12 cellular contexts compared by ENCODE assay signal in genomic region chr20:58228103-58228483, GRCh38. TPM values are rescaled to one million over a fixed set of nuclear protein-coding genes. Genes with fewer than 3 reads are reported as not detected.
DNase-seq lines count a peak whose midpoint lies in the region; ATAC-seq, FAIRE-seq and TF ChIP-seq lines count a peak whose summit lies in the region.
"Had no signal": no experiment of that assay in that cellular context is flagged by ENCODE, and none has a peak within 500 bp of the region (broad histone marks: within the 10 kb centered on the region; RNA-seq: fewer than 3 reads in every experiment).

No MANE protein-coding gene starts in this region.

- H3K56ac ChIP-seq in IMR-90 (ENCODE audit: extremely low read depth, insufficient read depth, low read length): no peak overlapping the region

- H3K9me3 Mint-ChIP-seq in CD8-positive, alpha-beta memory T cell: peaks cover 0 to 4% (median 0%) of the 10 kb centered on the region in 5 donors

- no peak overlapping the region for H3K18ac ChIP-seq in IMR-90 (ENCODE audit: low read depth, low read length)

- WGBS in IMR-90 (ENCODE audit: extremely low coverage in 2 of 2, insufficient read length in 1 of 2), 2 experiments: 28% methylated on average over 10 of the region's 29 CpGs; no CpG with 5 or more reads in 1 of the 2 experiments
- 7 to 15% (median 11%) methylated on average over 24 to 29 of the region's 29 CpGs for WGBS in psoas muscle, 3 donors
- WGBS in HepG2 (ENCODE audit: low lambda C conversion rate): 79% methylated on average over 23 of the region's 29 CpGs

- no peak overlapping the region for H3K27ac ChIP-seq in CD8-positive, alpha-beta memory T cell (ENCODE audit: low read depth, low read length)
- no peak overlapping the region for H3K27ac ChIP-seq in IMR-90 (ENCODE audit: insufficient read depth, low read length)
- no peak overlapping the region for H3K27ac ChIP-seq in psoas muscle
- H3K27ac ChIP-seq in HepG2 (ENCODE audit: extremely low read length, insufficient read depth, low read length): no peak overlapping the region
- H3K27ac ChIP-seq: heart right ventricle, parathyroid adenoma had no signal

- no peak overlapping the region for H2BK5ac ChIP-seq in IMR-90 (ENCODE audit: low read depth, low read length, poor library complexity, severe bottlenecking)

- in situ Hi-C loops in IMR-90 (cut with MboI; ENCODE audit: low sequenced_read_pairs) (loop anchor here (10.0 to 25.0 kb wide), 2 partner anchors 627 to 809 kb away; partner anchors contain the start of genes ATP5F1E, GNAS, GNAS-AS1 and PRELID3B), HepG2 (cut with HindIII; ENCODE audit: extremely low pct_ligation_motif_present, low pct_unique_long_range_greater_than_20kb) (no loop called here)

- H2AK5ac ChIP-seq in IMR-90 (ENCODE audit: low read depth, low read length): no peak overlapping the region

- dilution Hi-C loops in IMR-90 (cut with HindIII; ENCODE audit: low sequenced_read_pairs, unreplicated experiment): loop anchor here (25.0 kb wide), 1 partner anchor 434 kb away; the partner anchor contains the start of gene STX16

- H4K20me1 ChIP-seq in IMR-90 (ENCODE audit: insufficient read depth, low read length) (no peaks in the 10 kb centered on the region; the same call in 1 of the 2 replicates), HepG2 (ENCODE audit: insufficient read depth, low read length) (no peaks in the 10 kb centered on the region)

- no peaks in the 10 kb centered on the region for H3K79me2 ChIP-seq in HepG2 (ENCODE audit: insufficient read depth, low read length)
- H3K79me2 ChIP-seq: parathyroid adenoma had no signal

- BruUV-seq in IMR-90 (replicated peaks; lab: Mats Ljungman, UMichigan): no TSS peak
- BruUV-seq in HepG2 (replicated peaks; lab: Mats Ljungman, UMichigan): no TSS peak

- H3K27ac Mint-ChIP-seq in CD8-positive, alpha-beta memory T cell: peak overlapping the region in 6 of 8 donors; percentile 50 to 88 (median 73)

- TF ChIP-seq RAD21 in IMR-90 (IDR thresholded peaks at IDR 0.05; ENCODE audit: low read length): no peak
- TF ChIP-seq RAD21 in HepG2 (CRISPR knock-in tag; IDR thresholded peaks at IDR 0.05): no peak

- peak overlapping the region; percentile 53 for H2AFZ ChIP-seq in IMR-90 (replicated peaks; ENCODE audit: low read length, poor library complexity)
- no peak overlapping the region for H2AFZ ChIP-seq in HepG2 (ENCODE audit: low read length)
- H2AFZ ChIP-seq: parathyroid adenoma had no signal

- CTCF ChIA-PET in CD8-positive, alpha-beta memory T cell (lab: Charles Lee): no interaction called here
- CTCF ChIA-PET in IMR-90 (lab: Yijun Ruan, JAX) (no interaction called here), HepG2 (lab: Yijun Ruan, JAX; ENCODE audit: low intra/inter-chr PET ratio, low total read pairs) (no interaction called here)

- H3K4me1 Mint-ChIP-seq in CD8-positive, alpha-beta memory T cell: peaks cover 9 to 17% (median 12%) of the 10 kb centered on the region in 3 donors

- H3K79me1 ChIP-seq in IMR-90 (ENCODE audit: low read depth in 1 of 2, low read length in 2 of 2): no peaks in the 10 kb centered on the region

- H3K36me3 Mint-ChIP-seq in CD8-positive, alpha-beta memory T cell: peaks cover 0 to 18% (median 2%) of the 10 kb centered on the region in 3 donors

- peaks cover 9% of the 10 kb centered on the region for H3K4me1 ChIP-seq in CD8-positive, alpha-beta memory T cell (ENCODE audit: insufficient read depth, low read length)
- H3K4me1 ChIP-seq in IMR-90 (ENCODE audit: control insufficient read depth, insufficient read depth, low read length) (no peaks in the 10 kb centered on the region), psoas muscle (peaks cover 4% of the 10 kb centered on the region), HepG2 (ENCODE audit: insufficient read depth, low read length) (no peaks in the 10 kb centered on the region)
- H3K4me1 ChIP-seq: parathyroid adenoma had no signal

- H2BK20ac ChIP-seq in IMR-90 (ENCODE audit: low read depth, low read length): no peak overlapping the region

- TF ChIP-seq CTCF in IMR-90 (conservative IDR thresholded peaks at IDR 0.05; ENCODE audit: low read depth, low read length): no peak
- no peak for TF ChIP-seq CTCF in fibroblast of the aortic adventitia (IDR thresholded peaks at IDR 0.05; ENCODE audit: insufficient read depth, low read length)
- no peak for TF ChIP-seq CTCF in omental fat pad (IDR thresholded peaks at IDR 0.05)
- TF ChIP-seq CTCF in psoas muscle (IDR thresholded peaks at IDR 0.05): no peak
- TF ChIP-seq CTCF in HepG2 (CRISPR knock-in tag; IDR thresholded peaks at IDR 0.05): no peak

- H3K27me3 ChIP-seq in CD8-positive, alpha-beta memory T cell (ENCODE audit: insufficient read depth, low read length, poor library complexity, severe bottlenecking): peaks cover 26% of the 10 kb centered on the region
- H3K27me3 ChIP-seq in IMR-90 (ENCODE audit: control insufficient read depth, insufficient read depth, low read length): peaks cover 25% of the 10 kb centered on the region
- H3K27me3 ChIP-seq in psoas muscle (ENCODE audit: insufficient read depth in 3 of 3, low read length in 2 of 3): peaks cover 0 to 62% (median 14%) of the 10 kb centered on the region in 3 donors
- H3K27me3 ChIP-seq in HepG2 (ENCODE audit: control insufficient read depth in 1 of 2, insufficient read depth in 2 of 2, low read length in 2 of 2): peaks cover 1 to 51% of the 10 kb centered on the region in 2 experiments; a peak in 3 of 5 replicates

- H3K4ac ChIP-seq in IMR-90 (ENCODE audit: low read depth, low read length): no peak overlapping the region

- no peak overlapping the region for H3K4me3 ChIP-seq in CD8-positive, alpha-beta memory T cell (ENCODE audit: low read length)
- H3K4me3 ChIP-seq in IMR-90 (ENCODE audit: insufficient read depth, low read depth, low read length) (peak overlapping the region; percentile 29), fibroblast of the aortic adventitia (ENCODE audit: low read depth, low read length) (peak overlapping the region; percentile 43), psoas muscle (no peak overlapping the region), HepG2 (replicated peaks in 1 of 3; ENCODE audit: insufficient read depth in 1 of 3, low read depth in 2 of 3, low read length in 3 of 3) (no peak overlapping the region)

- no peak overlapping the region for H4K5ac ChIP-seq in IMR-90 (ENCODE audit: low read depth, low read length)

- no peak overlapping the region for H3K9ac ChIP-seq in IMR-90 (ENCODE audit: low read depth, low read length)
- no peak overlapping the region for H3K9ac ChIP-seq in HepG2 (ENCODE audit: insufficient read depth, low read depth, low read length)
- H3K9ac ChIP-seq: parathyroid adenoma had no signal

- H3K9me3 ChIP-seq in CD8-positive, alpha-beta memory T cell (ENCODE audit: low read length): no peaks in the 10 kb centered on the region
- peaks cover 2% of the 10 kb centered on the region; the same call in 1 of the 2 replicates for H3K9me3 ChIP-seq in IMR-90 (ENCODE audit: control insufficient read depth, insufficient read depth, low read length)
- no peaks in the 10 kb centered on the region for H3K9me3 ChIP-seq in psoas muscle
- H3K9me3 ChIP-seq in HepG2 (ENCODE audit: low read length): no peaks in the 10 kb centered on the region
- H3K9me3 ChIP-seq: heart right ventricle had no signal

- intact Hi-C loops in IMR-90 (cut with micrococcal nuclease) (no loop called here), psoas muscle (cut with DNase I) (no loop called here), HepG2 (cut with micrococcal nuclease; ENCODE audit: unreplicated experiment) (no loop called here)

- no peak for TF ChIP-seq POLR2A in IMR-90 (IDR thresholded peaks at IDR 0.05; ENCODE audit: low read depth, low read length)
- TF ChIP-seq POLR2A in HepG2 (IDR thresholded peaks at IDR 0.05; ENCODE audit: insufficient read depth in 1 of 2, low read depth in 2 of 2, low read length in 2 of 2): no peak

- H3K9me1 ChIP-seq in IMR-90 (ENCODE audit: insufficient read depth, low read length): no peaks in the 10 kb centered on the region

- H4K91ac ChIP-seq in IMR-90 (ENCODE audit: insufficient read depth, low read depth, low read length): no peak overlapping the region

- TF ChIP-seq EP300 in HepG2 (IDR thresholded peaks at IDR 0.05; ENCODE audit: low read depth in 2 of 2, low read length in 2 of 2) (no peak), HepG2 (CRISPR knock-in tag; IDR thresholded peaks at IDR 0.05; ENCODE audit: borderline replicate concordance) (no peak)

- H3K14ac ChIP-seq in IMR-90 (replicated peaks; ENCODE audit: low read depth, low read length): no peak overlapping the region

- POLR2A ChIA-PET in CD8-positive, alpha-beta memory T cell (lab: Charles Lee): no interaction called here
- POLR2A ChIA-PET in IMR-90 (lab: Charles Lee; ENCODE audit: unreplicated experiment): no interaction called here
- POLR2A ChIA-PET in HepG2 (lab: Yijun Ruan, JAX): no interaction called here

- peak overlapping the region; percentile 42 for H2AK9ac ChIP-seq in IMR-90 (replicated peaks; ENCODE audit: low read depth, low read length, poor library complexity)

- H3K4me2 ChIP-seq in IMR-90 (ENCODE audit: low read depth, low read length): peak overlapping the region; percentile 70
- no peak overlapping the region for H3K4me2 ChIP-seq in HepG2 (ENCODE audit: low read depth, low read length)

- no peak overlapping the region for H2BK15ac ChIP-seq in IMR-90 (ENCODE audit: low read depth, low read length)

- peak overlapping the region in 2 of 7 donors; percentile 37 to 49 for H3K4me3 Mint-ChIP-seq in CD8-positive, alpha-beta memory T cell

- no peak for DNase-seq in CD8-positive, alpha-beta memory T cell
- DNase-seq in IMR-90 (peak; percentile 33), fibroblast of the aortic adventitia (ENCODE audit: low read depth) (no peak), omental fat pad (ENCODE audit: low spot score) (no peak), RCC 7860 (ENCODE audit: low spot score) (no peak), psoas muscle (no peak), cerebellar nuclear complex (lab: John Stamatoyannopoulos, UW) (no peak), HepG2 (ENCODE audit: low spot score) (no peak)
- DNase-seq: NCI-H446 had no signal

- H3K36me3 ChIP-seq in CD8-positive, alpha-beta memory T cell (ENCODE audit: insufficient read depth, low read length): no peaks in the 10 kb centered on the region
- H3K36me3 ChIP-seq in IMR-90 (ENCODE audit: control insufficient read depth, insufficient read depth, low read length) (peaks cover 2% of the 10 kb centered on the region; the same call in 1 of the 2 replicates), psoas muscle (ENCODE audit: insufficient read depth in 1 of 2, low read depth in 1 of 2) (peaks cover 0 to 11% of the 10 kb centered on the region in 2 donors), HepG2 (replicated peaks in 1 of 2; ENCODE audit: control insufficient read depth in 1 of 2, insufficient read depth in 2 of 2, low read length in 2 of 2) (no peaks in the 10 kb centered on the region)

- H3K23ac ChIP-seq in IMR-90 (ENCODE audit: low read depth, low read length): peak overlapping the region; percentile 43; the same call in 1 of the 2 replicates

- FAIRE-seq in RCC 7860 (lab: Jason Lieb, UNC): no peak
- no peak for FAIRE-seq in HepG2 (lab: Jason Lieb, UNC)
- FAIRE-seq: GM19239 had no signal

- H2BK120ac ChIP-seq in IMR-90 (ENCODE audit: low read depth, low read length): no peak overlapping the region

- H4K8ac ChIP-seq in IMR-90 (ENCODE audit: low read depth in 2 of 2, low read length in 2 of 2): no peak overlapping the region

- ATAC-seq in IMR-90 (ENCODE audit: low read depth): no peak; the same call in 1 of the 2 replicates
- ATAC-seq in omental fat pad (ENCODE audit: low FRiP score): peak; percentile 41
- no peak for ATAC-seq in psoas muscle
- ATAC-seq in HepG2: no peak

- H3K27me3 Mint-ChIP-seq in CD8-positive, alpha-beta memory T cell: peaks cover 50 to 63% of the 10 kb centered on the region in 2 donors

RNA-seq across cellular contexts. Expression of gene ANKRD60, which starts 0.4 kb away (rescaled TPM):
- not detected for total RNA-seq in CD8-positive, alpha-beta memory T cell
- not detected for polyA plus RNA-seq in CD8-positive, alpha-beta memory T cell
- total RNA-seq in IMR-90 (2012; rRNA removed): not detected in 2 replicates
- polyA plus RNA-seq in IMR-90 (2012; rRNA removed): not detected in 2 replicates
- polyA plus RNA-seq in IMR-90 (2012; cell fraction: cytosol; rRNA removed): not detected in 2 replicates
- not detected in 2 replicates for polyA plus RNA-seq in IMR-90 (2012; cell fraction: nucleus; rRNA removed; ENCODE audit: low replicate concordance)
- total RNA-seq in fibroblast of the aortic adventitia (ENCODE audit: low replicate concordance): not detected in 2 replicates
- total RNA-seq in omental fat pad: not detected
- not detected for total RNA-seq in psoas muscle
- not detected for polyA plus RNA-seq in psoas muscle
- not detected in 2 replicates for total RNA-seq in HepG2 (2016; rRNA removed; fragmentation: Illumina TruSeq; extraction: Trizol)
- not detected in 2 replicates for total RNA-seq in HepG2 (2016; cell fraction: cytosol; rRNA removed; fragmentation: Illumina TruSeq; extraction: Trizol; ENCODE audit: low read depth)
- not detected in 2 replicates for total RNA-seq in HepG2 (2016; cell fraction: insoluble cytoplasmic fraction; rRNA removed; fragmentation: Illumina TruSeq; extraction: Trizol)
- not detected in 2 replicates for total RNA-seq in HepG2 (2016; cell fraction: membrane; rRNA removed; fragmentation: Illumina TruSeq; extraction: Trizol)
- total RNA-seq in HepG2 (2016; cell fraction: nucleus; rRNA removed; fragmentation: Illumina TruSeq; extraction: Trizol): not detected in 2 replicates
- not detected in 2 replicates for polyA plus RNA-seq in HepG2 (2011; rRNA removed)
- polyA plus RNA-seq in HepG2 (2011; cell fraction: cytosol; rRNA removed): not detected in 2 replicates
- polyA plus RNA-seq in HepG2 (2011; cell fraction: nucleus; rRNA removed): not detected in 2 replicates
- polyA plus RNA-seq in HepG2 (2012): not detected in 2 replicates
- polyA plus RNA-seq in HepG2 (2016; cell fraction: cytosol; fragmentation: Illumina TruSeq; extraction: Trizol; ENCODE audit: low read depth): not detected in 2 replicates
- not detected in 2 replicates for polyA plus RNA-seq in HepG2 (2016; cell fraction: insoluble cytoplasmic fraction; fragmentation: Illumina TruSeq; extraction: Trizol; ENCODE audit: low read depth)
- not detected in 2 replicates for polyA plus RNA-seq in HepG2 (2016; cell fraction: membrane; fragmentation: Illumina TruSeq; extraction: Trizol; ENCODE audit: low read depth)
- polyA plus RNA-seq in HepG2 (2016; cell fraction: nucleus; fragmentation: Illumina TruSeq; extraction: Trizol; ENCODE audit: insufficient read depth, low read depth): not detected in 2 replicates
- polyA minus RNA-seq in HepG2 (2011; rRNA and poly(A)+ RNA removed; ENCODE audit: low replicate concordance): not detected in 2 replicates
- polyA minus RNA-seq in HepG2 (2011; cell fraction: cytosol; rRNA and poly(A)+ RNA removed): not detected in 2 replicates
- polyA minus RNA-seq in HepG2 (2011; cell fraction: nucleus; rRNA and poly(A)+ RNA removed): not detected in 2 replicates
- total RNA-seq: heart right ventricle had no signal
- polyA plus RNA-seq: heart right ventricle had no signal

Comparison
In these comparisons a context has a peak if more than half of its experiments do, and no peak if none do; other contexts are left out.
1. H3K4me3 ChIP-seq: peak in IMR-90 (single experiment) and fibroblast of the aortic adventitia (single experiment); none in CD8-positive, alpha-beta memory T cell (single experiment), psoas muscle (single experiment) and HepG2 (0 of 3).